Comparison of ENCODE assay signal across 1 cellular context in genomic region chr12:77816196-77816595, GRCh38.
TF ChIP-seq lines count a peak whose summit lies in the region.

No MANE protein-coding gene starts in this region.

TF ChIP-seq in GM12878, 131 proteins besides CTCF, POLR2A, EP300 and RAD21 (continued from another document and continues in another):
- TF ChIP-seq, protein P1, sequence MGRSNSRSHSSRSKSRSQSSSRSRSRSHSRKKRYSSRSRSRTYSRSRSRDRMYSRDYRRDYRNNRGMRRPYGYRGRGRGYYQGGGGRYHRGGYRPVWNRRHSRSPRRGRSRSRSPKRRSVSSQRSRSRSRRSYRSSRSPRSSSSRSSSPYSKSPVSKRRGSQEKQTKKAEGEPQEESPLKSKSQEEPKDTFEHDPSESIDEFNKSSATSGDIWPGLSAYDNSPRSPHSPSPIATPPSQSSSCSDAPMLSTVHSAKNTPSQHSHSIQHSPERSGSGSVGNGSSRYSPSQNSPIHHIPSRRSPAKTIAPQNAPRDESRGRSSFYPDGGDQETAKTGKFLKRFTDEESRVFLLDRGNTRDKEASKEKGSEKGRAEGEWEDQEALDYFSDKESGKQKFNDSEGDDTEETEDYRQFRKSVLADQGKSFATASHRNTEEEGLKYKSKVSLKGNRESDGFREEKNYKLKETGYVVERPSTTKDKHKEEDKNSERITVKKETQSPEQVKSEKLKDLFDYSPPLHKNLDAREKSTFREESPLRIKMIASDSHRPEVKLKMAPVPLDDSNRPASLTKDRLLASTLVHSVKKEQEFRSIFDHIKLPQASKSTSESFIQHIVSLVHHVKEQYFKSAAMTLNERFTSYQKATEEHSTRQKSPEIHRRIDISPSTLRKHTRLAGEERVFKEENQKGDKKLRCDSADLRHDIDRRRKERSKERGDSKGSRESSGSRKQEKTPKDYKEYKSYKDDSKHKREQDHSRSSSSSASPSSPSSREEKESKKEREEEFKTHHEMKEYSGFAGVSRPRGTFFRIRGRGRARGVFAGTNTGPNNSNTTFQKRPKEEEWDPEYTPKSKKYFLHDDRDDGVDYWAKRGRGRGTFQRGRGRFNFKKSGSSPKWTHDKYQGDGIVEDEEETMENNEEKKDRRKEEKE (IDR thresholded peaks at IDR 0.05), result no peak
- TF ChIP-seq ZBED1 (IDR thresholded peaks at IDR 0.05; ENCODE audit: borderline replicate concordance) (peak; percentile 24; the same call in 1 of the 2 replicates), ATF7 (IDR thresholded peaks at IDR 0.05; ENCODE audit: low read depth) (peak; percentile 85), SP1 (IDR thresholded peaks at IDR 0.05; ENCODE audit: low read depth, low read length) (no peak), WRNIP1 (IDR thresholded peaks at IDR 0.05; ENCODE audit: borderline replicate concordance, low read depth, low read length) (no peak), RFX5 (IDR thresholded peaks at IDR 0.05; ENCODE audit: low read depth, low read length) (no peak), NR2F1 (conservative IDR thresholded peaks at IDR 0.05) (no peak), CREM (IDR thresholded peaks at IDR 0.05; ENCODE audit: low read depth) (peak; percentile 63; the same call in 1 of the 2 replicates), RBBP5 (conservative IDR thresholded peaks at IDR 0.05) (no peak), SMARCA5 (IDR thresholded peaks at IDR 0.05) (no peak), E4F1 (IDR thresholded peaks at IDR 0.05; ENCODE audit: borderline replicate concordance, partially characterized antibody) (no peak), ZSCAN29 (IDR thresholded peaks at IDR 0.05) (no peak), ELK1 (IDR thresholded peaks at IDR 0.05; ENCODE audit: low read depth, low read length) (no peak), ZNF207 (IDR thresholded peaks at IDR 0.05; ENCODE audit: borderline replicate concordance) (no peak), JUNB (IDR thresholded peaks at IDR 0.05) (peak; percentile 95), MEF2B (IDR thresholded peaks at IDR 0.05; ENCODE audit: partially characterized antibody, poor library complexity, severe bottlenecking) (no peak), SMC3 (IDR thresholded peaks at IDR 0.05; ENCODE audit: borderline replicate concordance, low read length) (no peak), ZNF24 (IDR thresholded peaks at IDR 0.05) (no peak), FOXM1 (IDR thresholded peaks at IDR 0.05; ENCODE audit: low read depth, low read length) (no peak), CREB1 (IDR thresholded peaks at IDR 0.05; ENCODE audit: low read depth) (no peak), IKZF2 (IDR thresholded peaks at IDR 0.05) (peak; percentile 87 to 91), DPF2 (IDR thresholded peaks at IDR 0.05) (peak; percentile 97), SREBF1 (IDR thresholded peaks at IDR 0.05; ENCODE audit: low read length) (no peak), NFXL1 (IDR thresholded peaks at IDR 0.05; ENCODE audit: borderline replicate concordance) (no peak), ZNF592 (IDR thresholded peaks at IDR 0.05) (no peak), RELA (IDR thresholded peaks at IDR 0.05; ENCODE audit: borderline replicate concordance, partially characterized antibody) (no peak), ZNF217 (IDR thresholded peaks at IDR 0.05) (no peak), CHD1 (IDR thresholded peaks at IDR 0.05; ENCODE audit: low read depth, low read length) (no peak), PML (IDR thresholded peaks at IDR 0.05; ENCODE audit: low read length) (no peak), EZH2 (IDR thresholded peaks at IDR 0.05; ENCODE audit: borderline replicate concordance, control insufficient read depth, low read depth, low read length) (no peak), ETV6 (conservative IDR thresholded peaks at IDR 0.05 in 1 of 2, IDR thresholded peaks at IDR 0.05 in 1 of 2; ENCODE audit: borderline replicate concordance in 1 of 2, low read depth in 1 of 2) (no peak), MAX (IDR thresholded peaks at IDR 0.05; ENCODE audit: low read depth, low read length) (no peak), SIN3A (IDR thresholded peaks at IDR 0.05; ENCODE audit: low read depth, low read length) (no peak), POLR2AphosphoS5 (IDR thresholded peaks at IDR 0.05; ENCODE audit: low read length) (no peak), MTA2 (IDR thresholded peaks at IDR 0.05; ENCODE audit: low read depth) (peak; percentile 74), ZZZ3 (IDR thresholded peaks at IDR 0.05; ENCODE audit: control insufficient read depth, insufficient read length, low read depth) (no peak), STAT3 (IDR thresholded peaks at IDR 0.05; ENCODE audit: low read depth, low read length) (no peak), CHD4 (IDR thresholded peaks at IDR 0.05) (no peak), USF1 (IDR thresholded peaks at IDR 0.05; ENCODE audit: borderline replicate concordance, extremely low read length, insufficient read depth, low read depth, low read length) (no peak)
- TF ChIP-seq, protein P2, sequence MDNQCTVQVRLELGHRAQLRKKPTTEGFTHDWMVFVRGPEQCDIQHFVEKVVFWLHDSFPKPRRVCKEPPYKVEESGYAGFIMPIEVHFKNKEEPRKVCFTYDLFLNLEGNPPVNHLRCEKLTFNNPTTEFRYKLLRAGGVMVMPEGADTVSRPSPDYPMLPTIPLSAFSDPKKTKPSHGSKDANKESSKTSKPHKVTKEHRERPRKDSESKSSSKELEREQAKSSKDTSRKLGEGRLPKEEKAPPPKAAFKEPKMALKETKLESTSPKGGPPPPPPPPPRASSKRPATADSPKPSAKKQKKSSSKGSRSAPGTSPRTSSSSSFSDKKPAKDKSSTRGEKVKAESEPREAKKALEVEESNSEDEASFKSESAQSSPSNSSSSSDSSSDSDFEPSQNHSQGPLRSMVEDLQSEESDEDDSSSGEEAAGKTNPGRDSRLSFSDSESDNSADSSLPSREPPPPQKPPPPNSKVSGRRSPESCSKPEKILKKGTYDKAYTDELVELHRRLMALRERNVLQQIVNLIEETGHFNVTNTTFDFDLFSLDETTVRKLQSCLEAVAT (IDR thresholded peaks at IDR 0.05), result no peak
- TF ChIP-seq, protein P3, sequence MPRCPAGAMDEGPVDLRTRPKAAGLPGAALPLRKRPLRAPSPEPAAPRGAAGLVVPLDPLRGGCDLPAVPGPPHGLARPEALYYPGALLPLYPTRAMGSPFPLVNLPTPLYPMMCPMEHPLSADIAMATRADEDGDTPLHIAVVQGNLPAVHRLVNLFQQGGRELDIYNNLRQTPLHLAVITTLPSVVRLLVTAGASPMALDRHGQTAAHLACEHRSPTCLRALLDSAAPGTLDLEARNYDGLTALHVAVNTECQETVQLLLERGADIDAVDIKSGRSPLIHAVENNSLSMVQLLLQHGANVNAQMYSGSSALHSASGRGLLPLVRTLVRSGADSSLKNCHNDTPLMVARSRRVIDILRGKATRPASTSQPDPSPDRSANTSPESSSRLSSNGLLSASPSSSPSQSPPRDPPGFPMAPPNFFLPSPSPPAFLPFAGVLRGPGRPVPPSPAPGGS (IDR thresholded peaks at IDR 0.05; ENCODE audit: borderline replicate concordance, insufficient read depth, low read depth, low read length, poor library complexity, severe bottlenecking), result no peak
- TF ChIP-seq, protein P4, sequence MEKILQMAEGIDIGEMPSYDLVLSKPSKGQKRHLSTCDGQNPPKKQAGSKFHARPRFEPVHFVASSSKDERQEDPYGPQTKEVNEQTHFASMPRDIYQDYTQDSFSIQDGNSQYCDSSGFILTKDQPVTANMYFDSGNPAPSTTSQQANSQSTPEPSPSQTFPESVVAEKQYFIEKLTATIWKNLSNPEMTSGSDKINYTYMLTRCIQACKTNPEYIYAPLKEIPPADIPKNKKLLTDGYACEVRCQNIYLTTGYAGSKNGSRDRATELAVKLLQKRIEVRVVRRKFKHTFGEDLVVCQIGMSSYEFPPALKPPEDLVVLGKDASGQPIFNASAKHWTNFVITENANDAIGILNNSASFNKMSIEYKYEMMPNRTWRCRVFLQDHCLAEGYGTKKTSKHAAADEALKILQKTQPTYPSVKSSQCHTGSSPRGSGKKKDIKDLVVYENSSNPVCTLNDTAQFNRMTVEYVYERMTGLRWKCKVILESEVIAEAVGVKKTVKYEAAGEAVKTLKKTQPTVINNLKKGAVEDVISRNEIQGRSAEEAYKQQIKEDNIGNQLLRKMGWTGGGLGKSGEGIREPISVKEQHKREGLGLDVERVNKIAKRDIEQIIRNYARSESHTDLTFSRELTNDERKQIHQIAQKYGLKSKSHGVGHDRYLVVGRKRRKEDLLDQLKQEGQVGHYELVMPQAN (conservative IDR thresholded peaks at IDR 0.05), result no peak
- TF ChIP-seq, protein P5, sequence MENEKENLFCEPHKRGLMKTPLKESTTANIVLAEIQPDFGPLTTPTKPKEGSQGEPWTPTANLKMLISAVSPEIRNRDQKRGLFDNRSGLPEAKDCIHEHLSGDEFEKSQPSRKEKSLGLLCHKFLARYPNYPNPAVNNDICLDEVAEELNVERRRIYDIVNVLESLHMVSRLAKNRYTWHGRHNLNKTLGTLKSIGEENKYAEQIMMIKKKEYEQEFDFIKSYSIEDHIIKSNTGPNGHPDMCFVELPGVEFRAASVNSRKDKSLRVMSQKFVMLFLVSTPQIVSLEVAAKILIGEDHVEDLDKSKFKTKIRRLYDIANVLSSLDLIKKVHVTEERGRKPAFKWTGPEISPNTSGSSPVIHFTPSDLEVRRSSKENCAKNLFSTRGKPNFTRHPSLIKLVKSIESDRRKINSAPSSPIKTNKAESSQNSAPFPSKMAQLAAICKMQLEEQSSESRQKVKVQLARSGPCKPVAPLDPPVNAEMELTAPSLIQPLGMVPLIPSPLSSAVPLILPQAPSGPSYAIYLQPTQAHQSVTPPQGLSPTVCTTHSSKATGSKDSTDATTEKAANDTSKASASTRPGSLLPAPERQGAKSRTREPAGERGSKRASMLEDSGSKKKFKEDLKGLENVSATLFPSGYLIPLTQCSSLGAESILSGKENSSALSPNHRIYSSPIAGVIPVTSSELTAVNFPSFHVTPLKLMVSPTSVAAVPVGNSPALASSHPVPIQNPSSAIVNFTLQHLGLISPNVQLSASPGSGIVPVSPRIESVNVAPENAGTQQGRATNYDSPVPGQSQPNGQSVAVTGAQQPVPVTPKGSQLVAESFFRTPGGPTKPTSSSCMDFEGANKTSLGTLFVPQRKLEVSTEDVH (IDR thresholded peaks at IDR 0.05; ENCODE audit: low read depth, partially characterized antibody), result no peak
